ENCODE assay signal across 8 cellular contexts in genomic region chrX:55451990-55452824, GRCh38. TPM values are rescaled to one million over a fixed set of nuclear protein-coding genes. Genes with fewer than 3 reads are reported as not detected.
DNase-seq lines count a peak whose midpoint lies in the region; ATAC-seq and TF ChIP-seq lines count a peak whose summit lies in the region.

MAGEH1 (plus strand) TSS chrX:55452127; CDS start chrX:55452375, 248 bp downstream.

- H3K4me3 Mint-ChIP-seq in activated naive CD8-positive, alpha-beta T cell treated with anti-CD3 and anti-CD28 coated beads, Interleukin-2, amount 50 U/mL, for 24 hours, result peak within 1 kb of the TSS; percentile 93

- H2AFZ ChIP-seq in parathyroid adenoma, result peak within 1 kb of the TSS; percentile 88

- no peaks in the 10 kb centered on the region for H3K36me3 Mint-ChIP-seq in activated naive CD8-positive, alpha-beta T cell treated with anti-CD3 and anti-CD28 coated beads, Interleukin-2, amount 50 U/mL, for 24 hours (ENCODE audit: low read depth)

- H3K36me3 ChIP-seq in MG63 (no peaks in the 10 kb centered on the region), parathyroid adenoma (ENCODE audit: control insufficient read depth, insufficient read depth, low read length) (no peaks in the 10 kb centered on the region), thyroid gland (no peaks in the 10 kb centered on the region)

- no peaks in the 10 kb centered on the region for H3K9me3 Mint-ChIP-seq in activated naive CD8-positive, alpha-beta T cell treated with anti-CD3 and anti-CD28 coated beads, Interleukin-2, amount 50 U/mL, for 24 hours

- peak in 1 of 2 donors; percentile 87 for TF ChIP-seq POLR2A in thyroid gland (IDR thresholded peaks at IDR 0.05)

- peaks cover 7% of the 10 kb centered on the region for H3K4me1 Mint-ChIP-seq in activated naive CD8-positive, alpha-beta T cell treated with anti-CD3 and anti-CD28 coated beads, Interleukin-2, amount 50 U/mL, for 24 hours

- H3K4me1 ChIP-seq in parathyroid adenoma (no peaks in the 10 kb centered on the region), thyroid gland (no peaks in the 10 kb centered on the region)

- TF ChIP-seq CTCF in parathyroid adenoma (IDR thresholded peaks at IDR 0.05) (no peak), thyroid gland (IDR thresholded peaks at IDR 0.05) (no peak)

- no peaks in the 10 kb centered on the region for H3K79me2 ChIP-seq in parathyroid adenoma

- peak; percentile 97 for ATAC-seq in GM21825 (IDR thresholded peaks at IDR 0.05; ENCODE audit: unreplicated experiment)
- ATAC-seq in activated naive CD8-positive, alpha-beta T cell treated with anti-CD3 and anti-CD28 coated beads, Interleukin-2, amount 50 U/mL, for 24 hours, result peak; percentile 98
- ATAC-seq in Right ventricle myocardium superior (ENCODE audit: poor library complexity), result peak; percentile 100

- H3K4me3 ChIP-seq in MG63 (peak within 1 kb of the TSS; percentile 61), parathyroid adenoma (ENCODE audit: low read depth, low read length) (peak within 1 kb of the TSS; percentile 74), thyroid gland (replicated peaks in 1 of 3) (peak within 1 kb of the TSS; percentile 26 to 62 (median 37))

- H3K9ac ChIP-seq in parathyroid adenoma, result no peak within 1 kb of the TSS

- peak within 1 kb of the TSS; percentile 78 for H3K27ac ChIP-seq in parathyroid adenoma
- peak within 1 kb of the TSS; percentile 64 to 76 (median 71) for H3K27ac ChIP-seq in thyroid gland

- DNase-seq in ELF-1 (ENCODE audit: low read depth, low spot score), result peak; percentile 88
- DNase-seq in MG63, result peak; percentile 78
- DNase-seq in T follicular helper cell (ENCODE audit: low read depth), result peak; percentile 72
- DNase-seq in activated naive CD8-positive, alpha-beta T cell treated with anti-CD3 and anti-CD28 coated beads, Interleukin-2, amount 50 U/mL, for 24 hours, result peak; percentile 73
- DNase-seq in Right ventricle myocardium superior, result peak; percentile 90
- peak; percentile 81 to 83 for DNase-seq in thyroid gland

- WGBS in thyroid gland, 2 donors, result 0 to 2% methylated on average over 15 to 18 of the region's 42 CpGs

- peak within 1 kb of the TSS; percentile 66 for H3K4me2 ChIP-seq in parathyroid adenoma (ENCODE audit: low read length)

- H3K9me3 ChIP-seq in MG63 (no peaks in the 10 kb centered on the region), parathyroid adenoma (ENCODE audit: control insufficient read depth, low read length) (no peaks in the 10 kb centered on the region), thyroid gland (no peaks in the 10 kb centered on the region)

- peak within 1 kb of the TSS; percentile 90 for H3K27ac Mint-ChIP-seq in activated naive CD8-positive, alpha-beta T cell treated with anti-CD3 and anti-CD28 coated beads, Interleukin-2, amount 50 U/mL, for 24 hours

- H3K27me3 ChIP-seq in MG63 (no peaks in the 10 kb centered on the region), parathyroid adenoma (ENCODE audit: control insufficient read depth, insufficient read depth, low read length) (no peaks in the 10 kb centered on the region), thyroid gland (no peaks in the 10 kb centered on the region)

- intact Hi-C loops in Right ventricle myocardium superior (cut with DNase I) (no loop called here), thyroid gland (cut with DNase I) (no loop called here)

- no peaks in the 10 kb centered on the region for H3K27me3 Mint-ChIP-seq in activated naive CD8-positive, alpha-beta T cell treated with anti-CD3 and anti-CD28 coated beads, Interleukin-2, amount 50 U/mL, for 24 hours

RNA-seq across cellular contexts. Expression of gene MAGEH1, which starts in this region (rescaled TPM):
- total RNA-seq in MG63 (2014; rRNA removed; shearing (Covaris generic); ENCODE audit: low replicate concordance), result 24.2 and 31.5 TPM in 2 replicates
- total RNA-seq in Right ventricle myocardium superior, result 9.5 TPM
- 10 to 100 TPM; 34.5 to 74.0 (median 54.4) TPM for total RNA-seq in thyroid gland

Comparison
In these comparisons a context has a peak if more than half of its experiments do, and no peak if none do; other contexts are left out.
1. Peak in every context shown above with its lines: DNase-seq, ATAC-seq, H3K4me3 ChIP-seq and H3K27ac ChIP-seq.